ENCODE assay signal across 18 cellular contexts in genomic region chr17:4185656-4186055, GRCh38. TPM values are rescaled to one million over a fixed set of nuclear protein-coding genes. Genes with fewer than 3 reads are reported as not detected.
DNase-seq lines count a peak whose midpoint lies in the region; ATAC-seq and TF ChIP-seq lines count a peak whose summit lies in the region.
"Had no signal": no experiment of that assay in that cellular context is flagged by ENCODE, and none has a peak within 500 bp of the region (broad histone marks: within the 10 kb centered on the region; RNA-seq: fewer than 3 reads in every experiment).

No MANE protein-coding gene starts in this region.

- no peaks in the 10 kb centered on the region for H3K9me3 ChIP-seq in T-helper 17 cell (ENCODE audit: control insufficient read depth, low read length, poor library complexity, severe bottlenecking)
- H3K9me3 ChIP-seq in spleen: no peaks in the 10 kb centered on the region
- no peaks in the 10 kb centered on the region for H3K9me3 ChIP-seq in vagina
- H3K9me3 ChIP-seq: BE2C had no signal

- in situ Hi-C loops in ACHN (cut with HindIII; ENCODE audit: low pct_ligation_motif_present, low pct_unique_long_range_greater_than_20kb, low sequenced_read_pairs): no loop called here

- H3K27ac ChIP-seq in spleen (peak overlapping the region in 7 of 8 donors; percentile 42 to 68 (median 51)), vagina (peak overlapping the region; percentile 84)

- intact Hi-C loops in spleen (cut with DNase I; ENCODE audit: low total_unique reads): no loop called here
- intact Hi-C loops in vagina (cut with DNase I): no loop called here

- H3K4me1 Mint-ChIP-seq in T-helper 17 cell: peaks cover 3% of the 10 kb centered on the region
- peaks cover 37% of the 10 kb centered on the region for H3K4me1 Mint-ChIP-seq in nephron progenitor cell
- H3K4me1 Mint-ChIP-seq in HFFc6 (ENCODE audit: low read depth): no peaks in the 10 kb centered on the region
- H3K4me1 Mint-ChIP-seq in activated T-helper 17 cell treated with anti-CD3 and anti-CD28 coated beads, Interleukin-2, amount 50 U/mL, for 72 hours: peaks cover 4% of the 10 kb centered on the region

- H3K27me3 Mint-ChIP-seq in T-helper 17 cell (no peaks in the 10 kb centered on the region), nephron progenitor cell (ENCODE audit: low read depth, poor library complexity) (no peaks in the 10 kb centered on the region), HFFc6 (ENCODE audit: insufficient read depth) (no peaks in the 10 kb centered on the region)
- H3K27me3 Mint-ChIP-seq in activated T-helper 17 cell treated with anti-CD3 and anti-CD28 coated beads, Interleukin-2, amount 50 U/mL, for 72 hours: no peaks in the 10 kb centered on the region
- H3K27me3 Mint-ChIP-seq: CD4-positive, CD25-positive, alpha-beta regulatory T cell had no signal

- no peak for ATAC-seq in T-helper 17 cell
- ATAC-seq in activated T-helper 17 cell treated with anti-CD3 and anti-CD28 coated beads, Interleukin-2, amount 50 U/mL, for 72 hours (replicated peaks): no peak
- ATAC-seq: GM12878 had no signal

- H3K9me3 Mint-ChIP-seq in nephron progenitor cell (no peaks in the 10 kb centered on the region), HFFc6 (no peaks in the 10 kb centered on the region)
- H3K9me3 Mint-ChIP-seq in activated T-helper 17 cell treated with anti-CD3 and anti-CD28 coated beads, Interleukin-2, amount 50 U/mL, for 72 hours: no peaks in the 10 kb centered on the region
- H3K9me3 Mint-ChIP-seq: CD4-positive, CD25-positive, alpha-beta regulatory T cell; CD8-positive, alpha-beta memory T cell; H9 had no signal

- H3K4me1 ChIP-seq in spleen: peaks cover 0 to 54% (median 17%) of the 10 kb centered on the region in 6 donors
- peaks cover 43% of the 10 kb centered on the region for H3K4me1 ChIP-seq in vagina
- H3K4me1 ChIP-seq: BE2C had no signal

- TF ChIP-seq POLR2A in spleen (IDR thresholded peaks at IDR 0.05): no peak
- no peak for TF ChIP-seq POLR2A in vagina (IDR thresholded peaks at IDR 0.05)

- DNase-seq in T-helper 17 cell: no peak
- no peak for DNase-seq in nephron progenitor cell
- DNase-seq in spleen: no peak
- DNase-seq in vagina (ENCODE audit: extremely low spot score in 2 of 2): no peak
- DNase-seq in HFFc6: no peak
- no peak for DNase-seq in ACHN
- DNase-seq: BE2C; CD4-positive, CD25-positive, alpha-beta regulatory T cell; CD8-positive, alpha-beta memory T cell; COR-L47; DMS 273 treated with DMSO at 0.1 percent for 48 hours; DMS53; DND-41; EL; H9; IMR-90 had no signal

- H3K4me3 Mint-ChIP-seq in T-helper 17 cell: no peak overlapping the region
- H3K4me3 Mint-ChIP-seq in nephron progenitor cell: no peak overlapping the region
- no peak overlapping the region for H3K4me3 Mint-ChIP-seq in HFFc6
- no peak overlapping the region for H3K4me3 Mint-ChIP-seq in activated T-helper 17 cell treated with anti-CD3 and anti-CD28 coated beads, Interleukin-2, amount 50 U/mL, for 72 hours
- H3K4me3 Mint-ChIP-seq: CD4-positive, CD25-positive, alpha-beta regulatory T cell; CD8-positive, alpha-beta memory T cell; H9 had no signal

- H3K4me3 ChIP-seq in spleen (no peak overlapping the region), vagina (no peak overlapping the region)
- H3K4me3 ChIP-seq: GM12878 had no signal

- H3K36me3 ChIP-seq in spleen: peaks cover 0 to 100% (median 74%) of the 10 kb centered on the region in 6 donors
- H3K36me3 ChIP-seq in vagina: peaks cover 0 to 42% of the 10 kb centered on the region in 2 donors

- TF ChIP-seq CTCF in nephron progenitor cell (IDR thresholded peaks at IDR 0.05) (no peak), spleen (IDR thresholded peaks at IDR 0.05 in 8 of 11, conservative IDR thresholded peaks at IDR 0.05 in 3 of 11) (no peak), vagina (IDR thresholded peaks at IDR 0.05) (no peak), HFFc6 (IDR thresholded peaks at IDR 0.05) (no peak)

- 89 to 95% (median 92%) methylated on average over 15 of the region's 15 CpGs for WGBS in spleen, 5 donors

- no peaks in the 10 kb centered on the region for H3K27me3 ChIP-seq in spleen (replicated peaks in 1 of 7)
- H3K27me3 ChIP-seq in vagina: no peaks in the 10 kb centered on the region
- H3K27me3 ChIP-seq: BE2C had no signal

- H3K27ac Mint-ChIP-seq in T-helper 17 cell: peak overlapping the region; percentile 32
- peak overlapping the region; percentile 81 for H3K27ac Mint-ChIP-seq in nephron progenitor cell
- H3K27ac Mint-ChIP-seq in HFFc6: no peak overlapping the region
- H3K27ac Mint-ChIP-seq in activated T-helper 17 cell treated with anti-CD3 and anti-CD28 coated beads, Interleukin-2, amount 50 U/mL, for 72 hours: no peak overlapping the region

- peaks cover 2% of the 10 kb centered on the region for H3K36me3 Mint-ChIP-seq in T-helper 17 cell (ENCODE audit: low read depth)
- peaks cover 64% of the 10 kb centered on the region for H3K36me3 Mint-ChIP-seq in nephron progenitor cell (ENCODE audit: low read depth)
- peaks cover 29% of the 10 kb centered on the region for H3K36me3 Mint-ChIP-seq in HFFc6 (ENCODE audit: low read depth)
- H3K36me3 Mint-ChIP-seq in activated T-helper 17 cell treated with anti-CD3 and anti-CD28 coated beads, Interleukin-2, amount 50 U/mL, for 72 hours (ENCODE audit: low read depth): peaks cover 96% of the 10 kb centered on the region

RNA-seq across cellular contexts. Expression of gene CYB5D2, which starts 42.7 kb away (rescaled TPM):
- 1 to 10 TPM; 7.8 to 8.2 TPM for total RNA-seq in T-helper 17 cell
- total RNA-seq in spleen: 10 to 100 TPM in 6 of 7 donors, 1 to 10 TPM in 1; 7.5 to 24.7 (median 16.3) TPM
- 10 to 100 TPM in 2 of 3 donors, 1 to 10 TPM in 1; 9.7 to 14.7 (median 11.0) TPM for polyA plus RNA-seq in spleen
- total RNA-seq in vagina: 15.7 TPM
- total RNA-seq in HFFc6 (2021; fragmentation: NEBNext Ultra II Directional; extraction: Animal tissue kit (Norgen Biotek cat#: 25700)): 10 to 100 TPM; 12.5 to 22.2 (median 13.1) TPM
- total RNA-seq in activated T-helper 17 cell treated with anti-CD3 and anti-CD28 coated beads, Interleukin-2, amount 50 U/mL, for 72 hours: 1 to 10 TPM; 6.6 to 8.4 TPM

RNA-seq across cellular contexts. Expression of gene ZZEF1, which starts 42.8 kb away (rescaled TPM):
- 100 to 1,000 TPM; 117 to 123 TPM for total RNA-seq in T-helper 17 cell
- 100 to 1,000 TPM in 6 of 7 donors, 10 to 100 TPM in 1; 70.1 to 153 (median 111) TPM for total RNA-seq in spleen
- polyA plus RNA-seq in spleen: 10 to 100 TPM in 1 of 3 donors, 1 to 10 TPM in 2; 5.3 to 12.7 (median 5.5) TPM
- total RNA-seq in vagina: 56.7 TPM
- total RNA-seq in HFFc6 (2021; fragmentation: NEBNext Ultra II Directional; extraction: Animal tissue kit (Norgen Biotek cat#: 25700)): 10 to 100 TPM; 19.3 to 26.6 (median 23.1) TPM
- 10 to 100 TPM; 48.1 to 48.2 TPM for total RNA-seq in activated T-helper 17 cell treated with anti-CD3 and anti-CD28 coated beads, Interleukin-2, amount 50 U/mL, for 72 hours

Comparison
In these comparisons a context has a peak if more than half of its experiments do, and no peak if none do; other contexts are left out.
1. H3K27ac Mint-ChIP-seq: peak in T-helper 17 cell (single experiment) and nephron progenitor cell (single experiment); none in HFFc6 (single experiment) and activated T-helper 17 cell treated with anti-CD3 and anti-CD28 coated beads, Interleukin-2, amount 50 U/mL, for 72 hours (single experiment).